In the genomic region with DNA sequence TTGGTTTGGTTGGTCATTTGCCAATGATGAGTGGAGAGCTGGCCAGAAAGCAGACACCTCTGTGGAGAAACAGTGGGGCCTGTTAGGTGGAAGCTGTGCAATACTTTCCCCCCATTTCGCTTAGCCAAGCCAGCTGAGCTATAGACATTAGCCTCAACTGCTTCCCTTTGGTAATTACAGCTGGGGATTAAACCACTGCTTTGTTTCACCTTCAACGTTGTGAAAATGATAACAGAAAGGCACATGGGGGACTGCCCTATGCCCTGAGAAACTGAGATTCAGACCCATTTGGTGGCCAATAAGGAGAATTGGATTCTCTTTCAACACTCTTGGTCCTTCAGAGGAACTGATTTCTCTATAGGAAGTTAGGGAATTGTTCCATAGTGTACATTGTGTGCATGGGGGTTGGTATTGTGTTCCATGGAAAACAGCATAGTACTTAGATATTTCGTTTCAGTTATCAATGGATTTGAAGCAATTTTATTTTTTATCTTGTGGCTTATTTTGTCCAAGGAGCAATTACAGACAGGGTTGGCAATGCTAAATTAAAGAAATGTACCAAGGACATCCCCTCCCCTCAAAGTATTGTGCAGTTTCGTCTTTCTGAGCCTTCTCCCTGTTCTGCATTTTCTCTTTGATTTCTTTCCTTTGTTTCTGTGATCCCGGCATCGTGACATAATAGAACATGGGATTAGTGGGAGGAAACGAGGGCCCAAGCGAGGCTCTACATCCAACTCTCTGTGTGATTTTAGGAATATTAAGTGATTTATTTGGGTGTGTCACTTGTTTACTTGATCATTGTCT, we compare ENCODE assay signal across 20 cellular contexts.
"Had no signal": no experiment of that assay in that cellular context is flagged by ENCODE, and none has a peak within 500 bp of the region (broad histone marks: within the 10 kb centered on the region; RNA-seq: fewer than 3 reads in every experiment).

No MANE protein-coding gene starts in this region.

- DNase-seq: cerebellar nuclear complex; colonic mucosa; dermis blood vessel endothelial cell; esophagus squamous epithelium; foreskin fibroblast; immature natural killer cell; kidney; left cardiac atrium; left ventricle myocardium inferior; lower lobe of right lung; midbrain; ovary; right cardiac atrium; spleen; stimulated activated CD4-positive, alpha-beta T cell treated with anti-CD3 and anti-CD28 coated beads, Interleukin-15, amount 100 ng/mL, for 24 hours; stimulated activated CD4-positive, alpha-beta T cell treated with anti-CD3 and anti-CD28 coated beads, Interleukin-1b, Interleukin-23, amount 100 ng/mL, for 48 hours; stimulated activated CD4-positive, alpha-beta T cell treated with anti-CD3 and anti-CD28 coated beads, Interleukin-4, amount 100 ng/mL, for 24 hours; tibial artery had no signal

- H3K9me3 ChIP-seq: colonic mucosa, esophagus squamous epithelium, left ventricle myocardium inferior, lower lobe of right lung, ovary, spleen, tibial artery had no signal

- H3K4me1 ChIP-seq: colonic mucosa, esophagus squamous epithelium, lower lobe of right lung, spleen had no signal

- H3K36me3 ChIP-seq: colonic mucosa, left ventricle myocardium inferior, ovary, tibial artery had no signal

- FAIRE-seq: kidney had no signal

- ATAC-seq: left cardiac atrium; natural killer cell treated with Interleukin-12 subunit alpha and Interleukin-12 subunit beta and Interleukin-15 and Interleukin-18, amount 100 ng/mL, for 72 hours; right cardiac atrium; stimulated activated memory B cell treated with anti-CD40 and anti-IgM and Interleukin-4, amounts not matched to agents 10 μg/mL and 1 μg/mL and 100 μg/mL, for 72 hours had no signal

- H3K27me3 ChIP-seq: colonic mucosa, esophagus squamous epithelium, ovary, spleen, tibial artery had no signal

- H3K4me3 ChIP-seq: colonic mucosa, esophagus squamous epithelium, left ventricle myocardium inferior, lower lobe of right lung, ovary, spleen, tibial artery had no signal

- H3K27ac ChIP-seq: colonic mucosa, esophagus squamous epithelium, left ventricle myocardium inferior, lower lobe of right lung, ovary, spleen, tibial artery had no signal
